In the genomic region with DNA sequence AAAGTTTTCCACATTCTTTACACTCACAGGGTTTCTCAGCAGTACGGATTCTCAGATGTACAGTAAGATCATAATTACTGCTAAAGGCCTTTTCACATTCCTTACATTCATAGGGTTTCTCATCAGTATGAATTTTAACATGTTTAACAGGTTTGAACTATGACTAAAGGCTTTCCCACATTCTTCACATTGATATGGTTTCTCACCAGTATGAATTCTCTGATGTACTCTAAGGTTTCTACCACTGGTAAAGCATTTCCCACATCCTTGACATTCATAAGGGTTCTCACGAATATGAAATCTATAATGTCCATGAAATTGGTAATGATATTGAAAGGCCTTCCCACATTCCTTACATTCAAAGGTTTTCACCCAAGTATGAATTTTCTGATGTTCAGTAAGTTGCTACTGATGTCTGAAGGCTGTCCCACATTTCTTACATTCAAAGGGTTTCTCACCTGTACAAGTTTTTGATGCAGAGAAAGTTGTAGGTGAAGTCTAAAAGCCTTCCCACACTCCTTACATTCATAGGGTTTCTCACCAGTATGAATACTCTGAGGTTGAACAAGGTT, we compare ENCODE assay signal across 1 cellular context.
TF ChIP-seq lines count a peak whose summit lies in the region.

No MANE protein-coding gene starts in this region.

TF ChIP-seq in H1, 55 proteins besides CTCF, POLR2A, EP300 and RAD21:
- peak; percentile 83 for TF ChIP-seq ZNF274 (IDR thresholded peaks at IDR 0.05; ENCODE audit: borderline replicate concordance, extremely low read depth, low read length)
- TF ChIP-seq POLR2AphosphoS5 (IDR thresholded peaks at IDR 0.05; ENCODE audit: low read depth, low read length) = no peak
- TF ChIP-seq RBBP5 (IDR thresholded peaks at IDR 0.05; ENCODE audit: borderline replicate concordance, low read depth, low read length) = no peak
- TF ChIP-seq, protein P1, sequence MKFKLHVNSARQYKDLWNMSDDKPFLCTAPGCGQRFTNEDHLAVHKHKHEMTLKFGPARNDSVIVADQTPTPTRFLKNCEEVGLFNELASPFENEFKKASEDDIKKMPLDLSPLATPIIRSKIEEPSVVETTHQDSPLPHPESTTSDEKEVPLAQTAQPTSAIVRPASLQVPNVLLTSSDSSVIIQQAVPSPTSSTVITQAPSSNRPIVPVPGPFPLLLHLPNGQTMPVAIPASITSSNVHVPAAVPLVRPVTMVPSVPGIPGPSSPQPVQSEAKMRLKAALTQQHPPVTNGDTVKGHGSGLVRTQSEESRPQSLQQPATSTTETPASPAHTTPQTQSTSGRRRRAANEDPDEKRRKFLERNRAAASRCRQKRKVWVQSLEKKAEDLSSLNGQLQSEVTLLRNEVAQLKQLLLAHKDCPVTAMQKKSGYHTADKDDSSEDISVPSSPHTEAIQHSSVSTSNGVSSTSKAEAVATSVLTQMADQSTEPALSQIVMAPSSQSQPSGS (IDR thresholded peaks at IDR 0.05; ENCODE audit: low read length) = no peak
- TF ChIP-seq CREB1 (IDR thresholded peaks at IDR 0.05) = no peak
